ENCODE assay signal across 1 cellular context in the genomic region with DNA sequence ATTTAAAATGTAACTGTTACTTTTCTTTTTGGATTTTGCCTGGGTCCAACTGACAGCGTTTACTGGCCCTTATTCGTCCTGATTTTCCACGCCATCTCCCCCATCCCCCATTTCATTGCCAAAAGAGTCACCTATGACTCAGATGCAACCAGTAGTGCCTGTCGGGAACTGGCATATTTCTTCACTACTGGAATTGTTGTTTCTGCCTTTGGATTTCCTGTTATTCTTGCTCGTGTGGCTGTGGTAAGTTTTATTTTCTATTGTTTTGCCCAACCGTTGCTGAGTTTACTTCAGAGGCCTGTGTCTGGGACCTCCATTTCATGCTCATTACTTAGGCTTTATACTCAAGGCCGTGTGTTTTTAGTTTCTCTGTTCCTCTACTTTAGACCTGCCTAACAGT.
TF ChIP-seq lines count a peak whose summit lies in the region.

No MANE protein-coding gene starts in this region.

TF ChIP-seq in HepG2, 621 proteins besides CTCF, POLR2A, EP300 and RAD21:
- no peak for TF ChIP-seq MEF2D (CRISPR knock-in tag; IDR thresholded peaks at IDR 0.05)
- no peak for TF ChIP-seq SMARCE1 (IDR thresholded peaks at IDR 0.05; ENCODE audit: borderline replicate concordance)
- TF ChIP-seq RBFOX2 (IDR thresholded peaks at IDR 0.05; ENCODE audit: low read depth, low read length), result 0 out of 2 replicates have a peak, but pooled peaks have one; percentile 4
- TF ChIP-seq ZUFSP (CRISPR knock-in tag; IDR thresholded peaks at IDR 0.05; ENCODE audit: borderline replicate concordance), result no peak
- no peak for TF ChIP-seq PBX2 (CRISPR knock-in tag; IDR thresholded peaks at IDR 0.05)
